11 cellular contexts compared by ENCODE assay signal in the genomic region with DNA sequence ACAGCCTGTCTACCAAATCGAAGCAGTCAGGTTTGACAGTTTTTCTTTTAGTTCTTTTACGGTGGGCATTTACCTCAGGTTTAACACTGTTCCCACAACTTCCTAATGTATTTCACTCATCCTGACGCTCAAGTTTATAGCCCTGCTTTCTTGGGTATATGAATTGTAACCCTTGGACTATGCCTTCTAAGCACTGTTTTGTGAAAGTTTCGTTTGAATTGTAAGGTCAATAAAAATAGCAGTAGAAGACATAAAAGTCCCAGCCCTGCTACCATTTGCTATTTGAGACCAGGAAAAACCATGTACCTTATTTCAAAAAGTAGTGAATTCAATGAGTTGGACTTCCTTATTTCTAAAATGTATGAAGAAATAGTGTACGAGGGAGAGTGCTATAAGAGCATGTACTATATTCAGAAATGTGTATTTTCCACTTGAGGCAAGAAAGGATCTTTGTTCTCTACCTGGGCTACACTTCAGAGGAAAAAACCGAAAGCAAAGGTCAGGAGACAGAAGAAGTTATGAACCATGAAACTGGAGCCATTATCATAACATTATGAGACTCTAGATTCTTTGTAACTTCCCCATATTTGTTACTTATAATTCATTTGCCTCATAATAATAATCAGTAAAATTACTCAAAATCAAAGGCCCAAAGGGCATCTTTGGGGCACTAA. TPM values are rescaled to one million over a fixed set of nuclear protein-coding genes. Genes with fewer than 3 reads are reported as not detected.
DNase-seq lines count a peak whose midpoint lies in the region; ATAC-seq, FAIRE-seq and TF ChIP-seq lines count a peak whose summit lies in the region.
"Had no signal": no experiment of that assay in that cellular context is flagged by ENCODE, and none has a peak within 500 bp of the region (broad histone marks: within the 10 kb centered on the region; RNA-seq: fewer than 3 reads in every experiment).

No MANE protein-coding gene starts in this region.

- H3K27me3 ChIP-seq in GM06990 (replicated peaks; ENCODE audit: control insufficient read depth, insufficient read depth, low read length), result no peaks in the 10 kb centered on the region

- H3K4me3 ChIP-seq in GM06990 (replicated peaks; ENCODE audit: low read depth, low read length), result peak overlapping the region; percentile 89
- H3K4me3 ChIP-seq: lung had no signal

- H3K9me3 Mint-ChIP-seq in IgD-negative memory B cell (no peaks in the 10 kb centered on the region), nephron (no peaks in the 10 kb centered on the region)
- no peaks in the 10 kb centered on the region for H3K9me3 Mint-ChIP-seq in activated T-helper 17 cell treated with anti-CD3 and anti-CD28 coated beads, Interleukin-2, amount 50 U/mL, for 72 hours

- no peak for FAIRE-seq in frontal cortex (lab: Jason Lieb, UNC)

- ATAC-seq in activated T-helper 17 cell treated with anti-CD3 and anti-CD28 coated beads, Interleukin-2, amount 50 U/mL, for 72 hours (replicated peaks), result no peak
- no peak for ATAC-seq in HG02938 (IDR thresholded peaks at IDR 0.05; ENCODE audit: unreplicated experiment)

- peak; percentile 13 for DNase-seq in GM06990 (ENCODE audit: extremely low read depth, insufficient read length)
- DNase-seq in frontal cortex (ENCODE audit: low spot score in 2 of 2), result no peak
- DNase-seq in NK-92 treated with Interleukin-12 subunit alpha and Interleukin-12 subunit beta, amount 100 ng/mL, for 24 hours (lab: John Stamatoyannopoulos, UW), result no peak
- no peak for DNase-seq in DMS 273 treated with DMSO at 0.1 percent for 48 hours (lab: John Stamatoyannopoulos, UW)
- DNase-seq: activated gamma-delta T cell, HCEC 1CT had no signal

- H3K27ac Mint-ChIP-seq in IgD-negative memory B cell (peak overlapping the region; percentile 24 to 99 (median 95)), nephron (peak overlapping the region; percentile 84 to 99 (median 97))
- peak overlapping the region; percentile 26 for H3K27ac Mint-ChIP-seq in activated T-helper 17 cell treated with anti-CD3 and anti-CD28 coated beads, Interleukin-2, amount 50 U/mL, for 72 hours

- H3K4me1 Mint-ChIP-seq in IgD-negative memory B cell (peaks cover 29 to 40% (median 34%) of the 10 kb centered on the region in 3 donors), nephron (peaks cover 38% of the 10 kb centered on the region)
- peaks cover 19% of the 10 kb centered on the region for H3K4me1 Mint-ChIP-seq in activated T-helper 17 cell treated with anti-CD3 and anti-CD28 coated beads, Interleukin-2, amount 50 U/mL, for 72 hours

- TF ChIP-seq CTCF in GM06990 (IDR thresholded peaks at IDR 0.05; ENCODE audit: insufficient read depth, low read length, poor library complexity, severe bottlenecking) (no peak), nephron (IDR thresholded peaks at IDR 0.05; ENCODE audit: unreplicated experiment in 3 of 3) (no peak)

- H3K27me3 Mint-ChIP-seq in IgD-negative memory B cell (no peaks in the 10 kb centered on the region), nephron (ENCODE audit: low read depth) (no peaks in the 10 kb centered on the region)
- H3K27me3 Mint-ChIP-seq in activated T-helper 17 cell treated with anti-CD3 and anti-CD28 coated beads, Interleukin-2, amount 50 U/mL, for 72 hours, result no peaks in the 10 kb centered on the region

- H3K36me3 ChIP-seq in GM06990 (ENCODE audit: control insufficient read depth, insufficient read depth, low read length), result no peaks in the 10 kb centered on the region

- H3K36me3 Mint-ChIP-seq in IgD-negative memory B cell (peaks cover 5% of the 10 kb centered on the region), nephron (ENCODE audit: low read depth) (peaks cover 4% of the 10 kb centered on the region)
- H3K36me3 Mint-ChIP-seq in activated T-helper 17 cell treated with anti-CD3 and anti-CD28 coated beads, Interleukin-2, amount 50 U/mL, for 72 hours (ENCODE audit: low read depth), result peaks cover 28% of the 10 kb centered on the region

- H3K4me3 Mint-ChIP-seq in IgD-negative memory B cell (peak overlapping the region; percentile 1 to 96 (median 58)), nephron (peak overlapping the region; percentile 74 to 97 (median 74))
- peak overlapping the region; percentile 99 for H3K4me3 Mint-ChIP-seq in activated T-helper 17 cell treated with anti-CD3 and anti-CD28 coated beads, Interleukin-2, amount 50 U/mL, for 72 hours

RNA-seq across cellular contexts. Expression of gene ZC3H15, which starts 1.9 kb away (rescaled TPM):
- polyA plus RNA-seq in IgD-negative memory B cell, result 64.9 TPM
- 10 to 100 TPM; 54.4 to 82.0 TPM for total RNA-seq in activated T-helper 17 cell treated with anti-CD3 and anti-CD28 coated beads, Interleukin-2, amount 50 U/mL, for 72 hours
- total RNA-seq in frontal cortex, result 63.2 TPM

Comparison
In these comparisons a context has a peak if more than half of its experiments do, and no peak if none do; other contexts are left out.
1. H3K27ac Mint-ChIP-seq: peak in every context shown above with its lines; median percentile 97 in nephron; 95 in IgD-negative memory B cell; 26 in activated T-helper 17 cell treated with anti-CD3 and anti-CD28 coated beads, Interleukin-2, amount 50 U/mL, for 72 hours.